Comparison of ENCODE assay signal across 1 cellular context in genomic region chr16:69405326-69405725, GRCh38.
TF ChIP-seq lines count a peak whose summit lies in the region.

No MANE protein-coding gene starts in this region.

TF ChIP-seq in IMR-90, 13 proteins besides CTCF, POLR2A, EP300 and RAD21:
- TF ChIP-seq MAZ (IDR thresholded peaks at IDR 0.05; ENCODE audit: borderline replicate concordance, low read depth, low read length): no peak
- no peak for TF ChIP-seq MAFK (IDR thresholded peaks at IDR 0.05; ENCODE audit: low read depth, low read length)
- TF ChIP-seq SMC3 (IDR thresholded peaks at IDR 0.05; ENCODE audit: low read depth, low read length): no peak
TF ChIP-seq in IMR-90: peak in this region for 0.
